ENCODE assay signal across 20 cellular contexts in genomic region chr10:70063418-70064098, GRCh38. TPM values are rescaled to one million over a fixed set of nuclear protein-coding genes. Genes with fewer than 3 reads are reported as not detected.
"Had no signal": no experiment of that assay in that cellular context is flagged by ENCODE, and none has a peak within 500 bp of the region (broad histone marks: within the 10 kb centered on the region; RNA-seq: fewer than 3 reads in every experiment).

No MANE protein-coding gene starts in this region.

- H3K27ac Mint-ChIP-seq: activated naive CD4-positive, alpha-beta T cell treated with anti-CD3 and anti-CD28 coated beads, Interleukin-2, amount 50 U/mL, for 72 hours; naive thymus-derived CD8-positive, alpha-beta T cell had no signal

- H3K36me3 ChIP-seq: adrenal gland, breast epithelium, SJSA1, tibial nerve, uterus had no signal

- H3K4me3 Mint-ChIP-seq: naive thymus-derived CD8-positive, alpha-beta T cell had no signal

- H3K9me3 Mint-ChIP-seq: activated naive CD4-positive, alpha-beta T cell treated with anti-CD3 and anti-CD28 coated beads, Interleukin-2, amount 50 U/mL, for 72 hours; naive thymus-derived CD8-positive, alpha-beta T cell had no signal

- H3K9me3 ChIP-seq: adrenal gland, breast epithelium, esophagus squamous epithelium, SJSA1, tibial nerve, uterus had no signal

- H3K27me3 ChIP-seq: adrenal gland, breast epithelium, esophagus squamous epithelium, SJSA1, tibial nerve, uterus had no signal

- H3K4me2 ChIP-seq: smooth muscle cell had no signal

- H3K27ac ChIP-seq: adrenal gland, breast epithelium, esophagus squamous epithelium, SJSA1, tibial nerve, uterus, WERI-Rb-1 had no signal

- H3K4me1 ChIP-seq: adrenal gland, breast epithelium, esophagus squamous epithelium, SJSA1, tibial nerve, uterus had no signal

- ATAC-seq: naive thymus-derived CD8-positive, alpha-beta T cell; sciatic nerve had no signal

- DNase-seq: activated CD4-positive, alpha-beta T cell treated with anti-CD3 and anti-CD28 coated beads for 1 hour; activated CD8-positive, alpha-beta memory T cell treated with anti-CD3 and anti-CD28 coated beads for 24 hours; activated effector memory CD4-positive, alpha-beta T cell treated with anti-CD3 and anti-CD28 coated beads, Interleukin-2, amount 50 U/mL, for 16 hours; adrenal gland; effector CD4-positive, alpha-beta T cell; esophagus squamous epithelium; mesenchymal stem cell; naive thymus-derived CD8-positive, alpha-beta T cell; nucleus accumbens; stimulated activated CD4-positive, alpha-beta T cell treated with anti-CD3 and anti-CD28 coated beads, Interleukin-4, amount 100 ng/mL, for 4 hours; stimulated activated naive CD4-positive, alpha-beta T cell; uterus; WERI-Rb-1 had no signal

- H3K4me3 ChIP-seq: adrenal gland, breast epithelium, esophagus squamous epithelium, SJSA1, smooth muscle cell, tibial nerve, uterus had no signal

- H3K36me3 Mint-ChIP-seq: activated naive CD4-positive, alpha-beta T cell treated with anti-CD3 and anti-CD28 coated beads, Interleukin-2, amount 50 U/mL, for 72 hours; naive thymus-derived CD8-positive, alpha-beta T cell had no signal

RNA-seq across cellular contexts. Expression of gene MACROH2A2, which starts 10.9 kb away (rescaled TPM):
- total RNA-seq: endothelial cell of umbilical vein had no signal
